In the genomic region with DNA sequence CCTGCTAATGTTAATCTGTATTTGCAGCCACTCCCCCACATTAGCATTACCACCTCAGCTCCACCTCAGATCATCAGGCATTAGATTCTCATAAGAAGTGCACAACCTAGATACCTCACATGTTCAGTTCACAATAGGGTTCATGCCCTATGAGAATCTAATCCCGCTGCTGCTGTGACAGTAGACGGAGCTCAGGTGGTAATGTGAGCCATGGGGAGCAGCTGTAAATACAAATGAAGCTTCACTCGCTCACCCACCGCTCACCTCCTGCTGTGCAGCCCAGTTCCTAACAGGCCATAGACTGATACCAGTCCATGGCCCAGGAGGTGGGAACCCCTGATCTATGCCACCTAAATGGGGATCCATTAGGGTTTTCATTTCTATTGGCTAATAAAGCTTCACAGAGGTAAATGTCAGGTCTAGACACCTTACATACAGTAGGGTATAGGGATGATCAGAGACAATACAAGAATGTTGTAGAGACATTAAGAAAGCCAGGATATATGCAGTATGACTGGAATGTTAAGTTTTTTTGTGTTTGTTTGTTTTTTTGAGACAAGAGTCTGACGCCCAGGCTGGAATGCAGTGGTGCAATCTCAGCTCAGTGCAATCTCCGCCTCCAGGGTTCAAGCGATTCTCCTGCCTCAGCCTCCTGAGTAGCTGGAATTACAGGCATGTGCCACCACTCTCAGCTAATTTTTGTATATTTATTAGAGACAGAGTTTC, we compare ENCODE assay signal across 1 cellular context.
TF ChIP-seq lines count a peak whose summit lies in the region.

No MANE protein-coding gene starts in this region.

TF ChIP-seq in SK-N-SH treated with all-trans-retinoic acid at 6 μM for 48 hours, 23 proteins besides CTCF, POLR2A, EP300 and RAD21:
- TF ChIP-seq, protein P1, sequence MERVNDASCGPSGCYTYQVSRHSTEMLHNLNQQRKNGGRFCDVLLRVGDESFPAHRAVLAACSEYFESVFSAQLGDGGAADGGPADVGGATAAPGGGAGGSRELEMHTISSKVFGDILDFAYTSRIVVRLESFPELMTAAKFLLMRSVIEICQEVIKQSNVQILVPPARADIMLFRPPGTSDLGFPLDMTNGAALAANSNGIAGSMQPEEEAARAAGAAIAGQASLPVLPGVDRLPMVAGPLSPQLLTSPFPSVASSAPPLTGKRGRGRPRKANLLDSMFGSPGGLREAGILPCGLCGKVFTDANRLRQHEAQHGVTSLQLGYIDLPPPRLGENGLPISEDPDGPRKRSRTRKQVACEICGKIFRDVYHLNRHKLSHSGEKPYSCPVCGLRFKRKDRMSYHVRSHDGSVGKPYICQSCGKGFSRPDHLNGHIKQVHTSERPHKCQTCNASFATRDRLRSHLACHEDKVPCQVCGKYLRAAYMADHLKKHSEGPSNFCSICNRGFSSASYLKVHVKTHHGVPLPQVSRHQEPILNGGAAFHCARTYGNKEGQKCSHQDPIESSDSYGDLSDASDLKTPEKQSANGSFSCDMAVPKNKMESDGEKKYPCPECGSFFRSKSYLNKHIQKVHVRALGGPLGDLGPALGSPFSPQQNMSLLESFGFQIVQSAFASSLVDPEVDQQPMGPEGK (CRISPR knock-in tag; IDR thresholded peaks at IDR 0.05; ENCODE audit: borderline replicate concordance): no peak
- TF ChIP-seq, protein P2, sequence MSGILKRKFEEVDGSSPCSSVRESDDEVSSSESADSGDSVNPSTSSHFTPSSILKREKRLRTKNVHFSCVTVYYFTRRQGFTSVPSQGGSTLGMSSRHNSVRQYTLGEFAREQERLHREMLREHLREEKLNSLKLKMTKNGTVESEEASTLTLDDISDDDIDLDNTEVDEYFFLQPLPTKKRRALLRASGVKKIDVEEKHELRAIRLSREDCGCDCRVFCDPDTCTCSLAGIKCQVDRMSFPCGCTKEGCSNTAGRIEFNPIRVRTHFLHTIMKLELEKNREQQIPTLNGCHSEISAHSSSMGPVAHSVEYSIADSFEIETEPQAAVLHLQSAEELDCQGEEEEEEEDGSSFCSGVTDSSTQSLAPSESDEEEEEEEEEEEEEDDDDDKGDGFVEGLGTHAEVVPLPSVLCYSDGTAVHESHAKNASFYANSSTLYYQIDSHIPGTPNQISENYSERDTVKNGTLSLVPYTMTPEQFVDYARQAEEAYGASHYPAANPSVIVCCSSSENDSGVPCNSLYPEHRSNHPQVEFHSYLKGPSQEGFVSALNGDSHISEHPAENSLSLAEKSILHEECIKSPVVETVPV (CRISPR knock-in tag; IDR thresholded peaks at IDR 0.05): no peak
- TF ChIP-seq ZC3H10 (CRISPR knock-in tag; IDR thresholded peaks at IDR 0.05) (no peak), ZFP3 (CRISPR knock-in tag; IDR thresholded peaks at IDR 0.05) (no peak), ZNF565 (CRISPR knock-in tag; conservative IDR thresholded peaks at IDR 0.05; ENCODE audit: low read depth) (no peak), TOX (CRISPR knock-in tag; IDR thresholded peaks at IDR 0.05; ENCODE audit: borderline replicate concordance) (no peak), PPARA (CRISPR knock-in tag; IDR thresholded peaks at IDR 0.05; ENCODE audit: borderline replicate concordance) (no peak), RARB (CRISPR knock-in tag; IDR thresholded peaks at IDR 0.05) (no peak), ZNF70 (CRISPR knock-in tag; IDR thresholded peaks at IDR 0.05) (no peak), BACH2 (CRISPR knock-in tag; IDR thresholded peaks at IDR 0.05; ENCODE audit: borderline replicate concordance) (no peak), TCF4 (CRISPR knock-in tag; IDR thresholded peaks at IDR 0.05; ENCODE audit: borderline replicate concordance) (no peak), CSDC2 (CRISPR knock-in tag; IDR thresholded peaks at IDR 0.05) (no peak), ISL1 (CRISPR knock-in tag; IDR thresholded peaks at IDR 0.05) (no peak)
- TF ChIP-seq, protein P3, sequence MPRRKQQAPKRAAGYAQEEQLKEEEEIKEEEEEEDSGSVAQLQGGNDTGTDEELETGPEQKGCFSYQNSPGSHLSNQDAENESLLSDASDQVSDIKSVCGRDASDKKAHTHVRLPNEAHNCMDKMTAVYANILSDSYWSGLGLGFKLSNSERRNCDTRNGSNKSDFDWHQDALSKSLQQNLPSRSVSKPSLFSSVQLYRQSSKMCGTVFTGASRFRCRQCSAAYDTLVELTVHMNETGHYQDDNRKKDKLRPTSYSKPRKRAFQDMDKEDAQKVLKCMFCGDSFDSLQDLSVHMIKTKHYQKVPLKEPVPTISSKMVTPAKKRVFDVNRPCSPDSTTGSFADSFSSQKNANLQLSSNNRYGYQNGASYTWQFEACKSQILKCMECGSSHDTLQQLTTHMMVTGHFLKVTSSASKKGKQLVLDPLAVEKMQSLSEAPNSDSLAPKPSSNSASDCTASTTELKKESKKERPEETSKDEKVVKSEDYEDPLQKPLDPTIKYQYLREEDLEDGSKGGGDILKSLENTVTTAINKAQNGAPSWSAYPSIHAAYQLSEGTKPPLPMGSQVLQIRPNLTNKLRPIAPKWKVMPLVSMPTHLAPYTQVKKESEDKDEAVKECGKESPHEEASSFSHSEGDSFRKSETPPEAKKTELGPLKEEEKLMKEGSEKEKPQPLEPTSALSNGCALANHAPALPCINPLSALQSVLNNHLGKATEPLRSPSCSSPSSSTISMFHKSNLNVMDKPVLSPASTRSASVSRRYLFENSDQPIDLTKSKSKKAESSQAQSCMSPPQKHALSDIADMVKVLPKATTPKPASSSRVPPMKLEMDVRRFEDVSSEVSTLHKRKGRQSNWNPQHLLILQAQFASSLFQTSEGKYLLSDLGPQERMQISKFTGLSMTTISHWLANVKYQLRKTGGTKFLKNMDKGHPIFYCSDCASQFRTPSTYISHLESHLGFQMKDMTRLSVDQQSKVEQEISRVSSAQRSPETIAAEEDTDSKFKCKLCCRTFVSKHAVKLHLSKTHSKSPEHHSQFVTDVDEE (CRISPR knock-in tag; IDR thresholded peaks at IDR 0.05): no peak
- TF ChIP-seq, protein P4, sequence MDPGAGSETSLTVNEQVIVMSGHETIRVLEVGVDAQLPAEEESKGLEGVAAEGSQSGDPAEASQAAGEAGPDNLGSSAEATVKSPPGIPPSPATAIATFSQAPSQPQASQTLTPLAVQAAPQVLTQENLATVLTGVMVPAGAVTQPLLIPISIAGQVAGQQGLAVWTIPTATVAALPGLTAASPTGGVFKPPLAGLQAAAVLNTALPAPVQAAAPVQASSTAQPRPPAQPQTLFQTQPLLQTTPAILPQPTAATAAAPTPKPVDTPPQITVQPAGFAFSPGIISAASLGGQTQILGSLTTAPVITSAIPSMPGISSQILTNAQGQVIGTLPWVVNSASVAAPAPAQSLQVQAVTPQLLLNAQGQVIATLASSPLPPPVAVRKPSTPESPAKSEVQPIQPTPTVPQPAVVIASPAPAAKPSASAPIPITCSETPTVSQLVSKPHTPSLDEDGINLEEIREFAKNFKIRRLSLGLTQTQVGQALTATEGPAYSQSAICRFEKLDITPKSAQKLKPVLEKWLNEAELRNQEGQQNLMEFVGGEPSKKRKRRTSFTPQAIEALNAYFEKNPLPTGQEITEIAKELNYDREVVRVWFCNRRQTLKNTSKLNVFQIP (CRISPR knock-in tag; IDR thresholded peaks at IDR 0.05; ENCODE audit: borderline replicate concordance, low read depth): no peak
- TF ChIP-seq, protein P5, sequence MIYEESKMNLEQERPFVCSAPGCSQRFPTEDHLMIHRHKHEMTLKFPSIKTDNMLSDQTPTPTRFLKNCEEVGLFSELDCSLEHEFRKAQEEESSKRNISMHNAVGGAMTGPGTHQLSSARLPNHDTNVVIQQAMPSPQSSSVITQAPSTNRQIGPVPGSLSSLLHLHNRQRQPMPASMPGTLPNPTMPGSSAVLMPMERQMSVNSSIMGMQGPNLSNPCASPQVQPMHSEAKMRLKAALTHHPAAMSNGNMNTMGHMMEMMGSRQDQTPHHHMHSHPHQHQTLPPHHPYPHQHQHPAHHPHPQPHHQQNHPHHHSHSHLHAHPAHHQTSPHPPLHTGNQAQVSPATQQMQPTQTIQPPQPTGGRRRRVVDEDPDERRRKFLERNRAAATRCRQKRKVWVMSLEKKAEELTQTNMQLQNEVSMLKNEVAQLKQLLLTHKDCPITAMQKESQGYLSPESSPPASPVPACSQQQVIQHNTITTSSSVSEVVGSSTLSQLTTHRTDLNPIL (CRISPR knock-in tag; IDR thresholded peaks at IDR 0.05; ENCODE audit: low read depth): no peak
